Comparison of ENCODE assay signal across 9 cellular contexts in genomic region chr1:32180186-32181060, GRCh38. TPM values are rescaled to one million over a fixed set of nuclear protein-coding genes. Genes with fewer than 3 reads are reported as not detected.
DNase-seq lines count a peak whose midpoint lies in the region; ATAC-seq and TF ChIP-seq lines count a peak whose summit lies in the region.
"Had no signal": no experiment of that assay in that cellular context is flagged by ENCODE, and none has a peak within 500 bp of the region (broad histone marks: within the 10 kb centered on the region; RNA-seq: fewer than 3 reads in every experiment).

No MANE protein-coding gene starts in this region.

- intact Hi-C loops in transverse colon (cut with DNase I; ENCODE audit: low total_unique reads) = no loop called here

- in situ Hi-C loops in transverse colon (cut with MboI; ENCODE audit: low pct_ligation_motif_present in 1 of 4, low pct_unique_long_range_greater_than_20kb in 1 of 4, low sequenced_read_pairs in 3 of 4) = no loop called here

- peaks cover 46% of the 10 kb centered on the region for H3K4me1 Mint-ChIP-seq in activated CD8-positive, alpha-beta memory T cell treated with anti-CD3 and anti-CD28 coated beads, Interleukin-2, amount 10 ng/mL, durations not matched to agents 7 days and 5 days

- H3K4me3 ChIP-seq in esophagus (ENCODE audit: low read depth in 1 of 2, low read length in 2 of 2) = peak overlapping the region; percentile 54 to 74
- H3K4me3 ChIP-seq in muscle layer of colon (ENCODE audit: low read depth in 1 of 2, low read length in 2 of 2) = peak overlapping the region; percentile 72 to 79
- H3K4me3 ChIP-seq in transverse colon = peak overlapping the region; percentile 55 to 82 (median 74)

- WGBS in esophagus, 2 donors = 3 to 4% methylated on average over 36 of the region's 36 CpGs
- 4 to 33% methylated on average over 3 to 36 of the region's 36 CpGs for WGBS in transverse colon (ENCODE audit: low coverage in 1 of 2), 2 donors

- no peak for TF ChIP-seq POLR2A in transverse colon (IDR thresholded peaks at IDR 0.05)

- H3K9ac ChIP-seq in muscle layer of colon (ENCODE audit: low read length) = peak overlapping the region; percentile 70

- H3K9me3 Mint-ChIP-seq in activated CD8-positive, alpha-beta memory T cell treated with anti-CD3 and anti-CD28 coated beads, Interleukin-2, amount 10 ng/mL, durations not matched to agents 7 days and 5 days (ENCODE audit: low read depth) = no peaks in the 10 kb centered on the region

- H3K36me3 ChIP-seq in esophagus (ENCODE audit: control insufficient read depth in 2 of 2, insufficient read depth in 2 of 2, low read length in 1 of 2) (peaks cover 7 to 12% of the 10 kb centered on the region in 2 donors), muscle layer of colon (ENCODE audit: insufficient read depth, low read length) (peaks cover 24% of the 10 kb centered on the region), transverse colon (peaks cover 0 to 13% (median 5%) of the 10 kb centered on the region in 4 donors)

- no peak for TF ChIP-seq CTCF in transverse colon (IDR thresholded peaks at IDR 0.05)

- H3K36me3 Mint-ChIP-seq in activated CD8-positive, alpha-beta memory T cell treated with anti-CD3 and anti-CD28 coated beads, Interleukin-2, amount 10 ng/mL, durations not matched to agents 7 days and 5 days = peaks cover 46% of the 10 kb centered on the region

- H3K4me1 ChIP-seq in esophagus (ENCODE audit: control insufficient read depth in 2 of 2, insufficient read depth in 2 of 2, low read length in 1 of 2) (peaks cover 0 to 10% of the 10 kb centered on the region in 2 donors), muscle layer of colon (ENCODE audit: insufficient read depth, low read length) (peaks cover 45% of the 10 kb centered on the region), transverse colon (peaks cover 12 to 53% (median 39%) of the 10 kb centered on the region in 4 donors)

- peak; percentile 14 for ATAC-seq in activated CD8-positive, alpha-beta memory T cell treated with anti-CD3 and anti-CD28 coated beads, Interleukin-2, amount 10 ng/mL, durations not matched to agents 7 days and 5 days
- no peak for ATAC-seq in GM21381 (IDR thresholded peaks at IDR 0.05; ENCODE audit: unreplicated experiment)

- H3K27ac Mint-ChIP-seq in activated CD8-positive, alpha-beta memory T cell treated with anti-CD3 and anti-CD28 coated beads, Interleukin-2, amount 10 ng/mL, durations not matched to agents 7 days and 5 days = peak overlapping the region; percentile 94

- peak overlapping the region; percentile 81 for H3K4me3 Mint-ChIP-seq in activated CD8-positive, alpha-beta memory T cell treated with anti-CD3 and anti-CD28 coated beads, Interleukin-2, amount 10 ng/mL, durations not matched to agents 7 days and 5 days

- CTCF ChIA-PET in activated CD8-positive, alpha-beta memory T cell treated with anti-CD3 and anti-CD28 coated beads, Interleukin-2, amount 10 ng/mL, durations not matched to agents 7 days and 5 days (lab: Charles Lee) = interaction anchor here (1.6 to 3.5 kb wide), 6 partner anchors 21 to 108 kb away, joined by 4 to 18 read pairs (median 12); partner anchors contain the start of genes CCDC28B, KPNA6, LCK and TMEM39B

- H3K27ac ChIP-seq in esophagus (ENCODE audit: low read depth in 2 of 2, low read length in 1 of 2) (peak overlapping the region; percentile 93 to 99), muscle layer of colon (ENCODE audit: low read depth, low read length) (peak overlapping the region; percentile 92), transverse colon (peak overlapping the region; percentile 94 to 98 (median 96))

- H3K9me3 ChIP-seq in esophagus (ENCODE audit: control insufficient read depth in 2 of 2, insufficient read depth in 1 of 2, low read depth in 1 of 2, low read length in 1 of 2) (no peaks in the 10 kb centered on the region), muscle layer of colon (ENCODE audit: low read length) (no peaks in the 10 kb centered on the region), transverse colon (no peaks in the 10 kb centered on the region)

- DNase-seq in DMS53 (lab: John Stamatoyannopoulos, UW) (peak; percentile 74), DMS53 treated with DMSO at 0.1 percent for 48 hours (lab: John Stamatoyannopoulos, UW; ENCODE audit: unreplicated experiment) (no peak), LoVo (ENCODE audit: low spot score) (peak; percentile 25), transverse colon (peak; percentile 62)
- peak; percentile 69 for DNase-seq in activated CD8-positive, alpha-beta memory T cell treated with anti-CD3 and anti-CD28 coated beads, Interleukin-2, amount 10 ng/mL, durations not matched to agents 7 days and 5 days

- H3K27me3 Mint-ChIP-seq in activated CD8-positive, alpha-beta memory T cell treated with anti-CD3 and anti-CD28 coated beads, Interleukin-2, amount 10 ng/mL, durations not matched to agents 7 days and 5 days = no peaks in the 10 kb centered on the region

- H3K27me3 ChIP-seq in esophagus (ENCODE audit: control insufficient read depth in 1 of 2, insufficient read depth in 2 of 2, low read length in 2 of 2) (no peaks in the 10 kb centered on the region), muscle layer of colon (ENCODE audit: control insufficient read depth in 1 of 2, insufficient read depth in 2 of 2, low read length in 2 of 2) (no peaks in the 10 kb centered on the region), transverse colon (no peaks in the 10 kb centered on the region)

- no peak for TF ChIP-seq EP300 in transverse colon (IDR thresholded peaks at IDR 0.05; ENCODE audit: low read depth)

RNA-seq across cellular contexts. Expression of gene TXLNA, which starts 0.9 kb away (rescaled TPM):
- 100 to 1,000 TPM in 1 of 2 experiments, 10 to 100 TPM in 1; 85.8 to 104 TPM for total RNA-seq in activated CD8-positive, alpha-beta memory T cell treated with anti-CD3 and anti-CD28 coated beads, Interleukin-2, amount 10 ng/mL, durations not matched to agents 7 days and 5 days
- 10 to 100 TPM; 10.2 to 13.5 TPM for polyA plus RNA-seq in esophagus
- 10 to 100 TPM; 16.5 to 37.3 (median 25.7) TPM for total RNA-seq in transverse colon

RNA-seq across cellular contexts. Expression of gene CCDC28B, which starts 20.0 kb away (rescaled TPM):
- 10 to 100 TPM; 33.0 to 43.3 TPM for total RNA-seq in activated CD8-positive, alpha-beta memory T cell treated with anti-CD3 and anti-CD28 coated beads, Interleukin-2, amount 10 ng/mL, durations not matched to agents 7 days and 5 days
- 1 to 10 TPM; 2.7 to 2.9 TPM for polyA plus RNA-seq in esophagus
- 1 to 10 TPM in 3 of 4 donors, not detected in 1; 1.2 to 4.0 (median 2.7) TPM for total RNA-seq in transverse colon

RNA-seq across cellular contexts. Expression of gene IQCC, which starts 25.0 kb away (rescaled TPM):
- 1 to 10 TPM; 5.4 to 7.2 TPM for total RNA-seq in activated CD8-positive, alpha-beta memory T cell treated with anti-CD3 and anti-CD28 coated beads, Interleukin-2, amount 10 ng/mL, durations not matched to agents 7 days and 5 days
- 1 to 10 TPM; 1.5 to 1.6 TPM for polyA plus RNA-seq in esophagus
- 1 to 10 TPM in 2 of 4 donors, under 1 TPM in 1, not detected in 1; 1.00 to 2.0 (median 1.9) TPM for total RNA-seq in transverse colon

RNA-seq across cellular contexts. Expression of gene DCDC2B, which starts 28.5 kb away (rescaled TPM):
- total RNA-seq in activated CD8-positive, alpha-beta memory T cell treated with anti-CD3 and anti-CD28 coated beads, Interleukin-2, amount 10 ng/mL, durations not matched to agents 7 days and 5 days = under 1 TPM in 1 of 2 experiments, not detected in 1; 0.16 TPM
- polyA plus RNA-seq in esophagus = under 1 TPM in 1 of 2 donors, not detected in 1; 0.06 TPM
- not detected for total RNA-seq in transverse colon
- total RNA-seq: dermis microvascular lymphatic vessel endothelial cell had no signal

RNA-seq across cellular contexts. Expression of gene TMEM234, which starts 41.7 kb away (rescaled TPM):
- 10 to 100 TPM; 11.7 to 12.3 TPM for total RNA-seq in activated CD8-positive, alpha-beta memory T cell treated with anti-CD3 and anti-CD28 coated beads, Interleukin-2, amount 10 ng/mL, durations not matched to agents 7 days and 5 days
- polyA plus RNA-seq in esophagus = 10 to 100 TPM; 10.4 to 15.6 TPM
- 100 to 1,000 TPM in 1 of 4 donors, 10 to 100 TPM in 3; 16.5 to 166 (median 22.7) TPM for total RNA-seq in transverse colon

Comparison
In these comparisons a context has a peak if more than half of its experiments do, and no peak if none do; other contexts are left out.
1. RNA of gene CCDC28B, which starts 20.0 kb away (total RNA-seq): 33.0 to 43.3 TPM in activated CD8-positive, alpha-beta memory T cell treated with anti-CD3 and anti-CD28 coated beads, Interleukin-2, amount 10 ng/mL, durations not matched to agents 7 days and 5 days; 1.2 to 4.0 TPM in transverse colon; every median in the first group is over 4 times any median in the second.
2. Peak in every context shown above with its lines, with median percentiles within 50 percentile points of each other: H3K27ac ChIP-seq and H3K4me3 ChIP-seq.